Comparison of ENCODE assay signal across 1 cellular context in the genomic region with DNA sequence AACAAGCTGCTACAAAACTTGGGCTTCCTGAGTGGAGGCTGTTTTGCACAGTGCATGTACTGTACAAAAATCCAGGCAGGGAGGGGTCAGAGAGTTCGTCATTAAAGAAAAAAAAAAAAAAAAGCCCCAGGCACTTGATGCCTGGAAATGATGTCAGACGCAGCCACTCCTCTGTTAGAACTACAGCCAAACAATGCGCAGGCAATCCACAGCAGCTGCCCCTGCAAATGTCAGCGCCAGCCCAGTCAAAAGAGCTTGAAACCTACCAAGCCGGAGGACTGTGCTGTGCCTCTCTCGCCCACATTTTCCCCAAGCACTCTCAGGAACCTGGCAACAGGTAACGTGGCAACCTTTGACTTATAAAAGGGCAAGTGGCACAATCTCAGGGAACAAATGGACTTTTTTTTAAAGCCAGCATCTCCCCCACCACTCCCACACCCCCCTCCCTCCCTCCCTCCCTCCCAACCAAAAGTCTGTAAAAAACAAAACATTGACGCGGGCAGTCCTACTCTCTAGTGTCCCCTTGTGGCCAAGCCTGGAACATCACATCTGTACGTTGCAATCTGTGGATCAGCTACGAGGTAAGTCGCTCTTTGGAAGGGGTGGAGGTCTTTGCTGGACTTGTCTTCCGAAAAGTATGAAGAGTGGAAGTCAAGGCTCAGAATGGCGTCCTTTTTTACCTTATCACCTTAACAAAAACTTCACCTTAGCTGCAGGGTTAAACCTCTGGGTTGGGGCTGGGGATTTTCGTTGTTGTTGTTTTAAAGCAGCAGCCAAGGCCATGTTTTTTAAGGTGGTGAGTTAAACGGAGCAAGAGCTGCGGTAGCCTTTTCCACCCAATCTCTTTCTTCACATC.
TF ChIP-seq lines count a peak whose summit lies in the region.

No MANE protein-coding gene starts in this region.

TF ChIP-seq in HepG2, 621 proteins besides CTCF, POLR2A, EP300 and RAD21 (continued from another document and continues in another):
- TF ChIP-seq RXRB (CRISPR knock-in tag; IDR thresholded peaks at IDR 0.05; ENCODE audit: borderline replicate concordance) (peak; percentile 66; the same call in 1 of the 2 replicates), ZNF775 (CRISPR knock-in tag; IDR thresholded peaks at IDR 0.05; ENCODE audit: borderline replicate concordance) (no peak), ZNF225 (CRISPR knock-in tag; IDR thresholded peaks at IDR 0.05) (no peak), ZNF232 (CRISPR knock-in tag; IDR thresholded peaks at IDR 0.05; ENCODE audit: borderline replicate concordance) (no peak), HMGA1 (CRISPR knock-in tag; conservative IDR thresholded peaks at IDR 0.05) (no peak), ZNF441 (CRISPR knock-in tag; IDR thresholded peaks at IDR 0.05; ENCODE audit: borderline replicate concordance) (no peak), ZBTB20 (CRISPR knock-in tag; IDR thresholded peaks at IDR 0.05; ENCODE audit: borderline replicate concordance, low read depth) (peak; percentile 53; the same call in 1 of the 2 replicates), JUND (CRISPR knock-in tag; IDR thresholded peaks at IDR 0.05) (no peak), YEATS2 (CRISPR knock-in tag; IDR thresholded peaks at IDR 0.05; ENCODE audit: borderline replicate concordance) (0 out of 2 replicates have a peak, but pooled peaks have one; percentile 12), FOXJ3 (CRISPR knock-in tag; IDR thresholded peaks at IDR 0.05; ENCODE audit: borderline replicate concordance) (no peak), ZNF788 (CRISPR knock-in tag; IDR thresholded peaks at IDR 0.05; ENCODE audit: borderline replicate concordance) (peak; percentile 63; the same call in 1 of the 2 replicates), ZNF234 (CRISPR knock-in tag; conservative IDR thresholded peaks at IDR 0.05) (no peak), SMC3 (IDR thresholded peaks at IDR 0.05; ENCODE audit: low read length) (peak; percentile 78), GABPB1 (CRISPR knock-in tag; IDR thresholded peaks at IDR 0.05) (peak; percentile 45; the same call in 1 of the 2 replicates), ELF1 (CRISPR knock-in tag; IDR thresholded peaks at IDR 0.05) (no peak), MTA1 (CRISPR knock-in tag; IDR thresholded peaks at IDR 0.05; ENCODE audit: borderline replicate concordance) (no peak), RBM39 (IDR thresholded peaks at IDR 0.05; ENCODE audit: low read depth, low read length, poor library complexity, severe bottlenecking) (peak; percentile 54), NCOA2 (CRISPR knock-in tag; IDR thresholded peaks at IDR 0.05) (peak; percentile 57; the same call in 1 of the 2 replicates), FOXP1 (IDR thresholded peaks at IDR 0.05) (no peak), FOXP1 (CRISPR knock-in tag; IDR thresholded peaks at IDR 0.05) (peak; percentile 17; the same call in 1 of the 2 replicates), ZNF224 (CRISPR knock-in tag; IDR thresholded peaks at IDR 0.05) (no peak), RARA (CRISPR knock-in tag; IDR thresholded peaks at IDR 0.05) (peak; percentile 50), ETV5 (CRISPR knock-in tag; IDR thresholded peaks at IDR 0.05; ENCODE audit: borderline replicate concordance) (peak; percentile 22; the same call in 1 of the 2 replicates), KDM1A (CRISPR knock-in tag; IDR thresholded peaks at IDR 0.05) (no peak), NCOR1 (IDR thresholded peaks at IDR 0.05; ENCODE audit: borderline replicate concordance, low read length) (peak; percentile 71; the same call in 1 of the 2 replicates), ELF4 (CRISPR knock-in tag; IDR thresholded peaks at IDR 0.05; ENCODE audit: borderline replicate concordance) (0 out of 2 replicates have a peak, but pooled peaks have one; percentile 57), SRSF4 (IDR thresholded peaks at IDR 0.05; ENCODE audit: low read depth, low read length, poor library complexity, severe bottlenecking) (peak; percentile 30), ZNF205 (CRISPR knock-in tag; IDR thresholded peaks at IDR 0.05) (0 out of 2 replicates have a peak, but pooled peaks have one; percentile 27), ZNF558 (CRISPR knock-in tag; IDR thresholded peaks at IDR 0.05; ENCODE audit: borderline replicate concordance) (0 out of 2 replicates have a peak, but pooled peaks have one; percentile 62), SNAI1 (CRISPR knock-in tag; IDR thresholded peaks at IDR 0.05; ENCODE audit: borderline replicate concordance) (no peak), ASH2L (IDR thresholded peaks at IDR 0.05; ENCODE audit: insufficient read length, low read depth, low read length) (peak; percentile 42), ISL2 (CRISPR knock-in tag; IDR thresholded peaks at IDR 0.05) (peak; percentile 63), HOXA3 (CRISPR knock-in tag; IDR thresholded peaks at IDR 0.05) (peak; percentile 47), GATAD1 (CRISPR knock-in tag; IDR thresholded peaks at IDR 0.05) (no peak), TAF1 (CRISPR knock-in tag; IDR thresholded peaks at IDR 0.05) (peak; percentile 70), ARNT2 (CRISPR knock-in tag; IDR thresholded peaks at IDR 0.05; ENCODE audit: low read depth) (no peak; the same call in 1 of the 2 replicates), ZFP1 (CRISPR knock-in tag; IDR thresholded peaks at IDR 0.05) (peak; percentile 1; the same call in 1 of the 2 replicates), RORA (CRISPR knock-in tag; IDR thresholded peaks at IDR 0.05) (no peak), KDM4B (CRISPR knock-in tag; IDR thresholded peaks at IDR 0.05) (no peak; the same call in 1 of the 2 replicates), ZBTB21 (CRISPR knock-in tag; IDR thresholded peaks at IDR 0.05) (peak; percentile 68; the same call in 1 of the 2 replicates), ZC3H4 (CRISPR knock-in tag; IDR thresholded peaks at IDR 0.05; ENCODE audit: borderline replicate concordance) (peak; percentile 95), RFXAP (CRISPR knock-in tag; IDR thresholded peaks at IDR 0.05; ENCODE audit: borderline replicate concordance) (peak; percentile 74; the same call in 1 of the 2 replicates)
- TF ChIP-seq, protein P1, sequence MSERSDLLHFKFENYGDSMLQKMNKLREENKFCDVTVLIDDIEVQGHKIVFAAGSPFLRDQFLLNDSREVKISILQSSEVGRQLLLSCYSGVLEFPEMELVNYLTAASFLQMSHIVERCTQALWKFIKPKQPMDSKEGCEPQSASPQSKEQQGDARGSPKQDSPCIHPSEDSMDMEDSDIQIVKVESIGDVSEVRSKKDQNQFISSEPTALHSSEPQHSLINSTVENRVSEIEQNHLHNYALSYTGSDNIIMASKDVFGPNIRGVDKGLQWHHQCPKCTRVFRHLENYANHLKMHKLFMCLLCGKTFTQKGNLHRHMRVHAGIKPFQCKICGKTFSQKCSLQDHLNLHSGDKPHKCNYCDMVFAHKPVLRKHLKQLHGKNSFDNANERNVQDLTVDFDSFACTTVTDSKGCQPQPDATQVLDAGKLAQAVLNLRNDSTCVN (CRISPR knock-in tag; IDR thresholded peaks at IDR 0.05; ENCODE audit: borderline replicate concordance), result no peak
- TF ChIP-seq, protein P2, sequence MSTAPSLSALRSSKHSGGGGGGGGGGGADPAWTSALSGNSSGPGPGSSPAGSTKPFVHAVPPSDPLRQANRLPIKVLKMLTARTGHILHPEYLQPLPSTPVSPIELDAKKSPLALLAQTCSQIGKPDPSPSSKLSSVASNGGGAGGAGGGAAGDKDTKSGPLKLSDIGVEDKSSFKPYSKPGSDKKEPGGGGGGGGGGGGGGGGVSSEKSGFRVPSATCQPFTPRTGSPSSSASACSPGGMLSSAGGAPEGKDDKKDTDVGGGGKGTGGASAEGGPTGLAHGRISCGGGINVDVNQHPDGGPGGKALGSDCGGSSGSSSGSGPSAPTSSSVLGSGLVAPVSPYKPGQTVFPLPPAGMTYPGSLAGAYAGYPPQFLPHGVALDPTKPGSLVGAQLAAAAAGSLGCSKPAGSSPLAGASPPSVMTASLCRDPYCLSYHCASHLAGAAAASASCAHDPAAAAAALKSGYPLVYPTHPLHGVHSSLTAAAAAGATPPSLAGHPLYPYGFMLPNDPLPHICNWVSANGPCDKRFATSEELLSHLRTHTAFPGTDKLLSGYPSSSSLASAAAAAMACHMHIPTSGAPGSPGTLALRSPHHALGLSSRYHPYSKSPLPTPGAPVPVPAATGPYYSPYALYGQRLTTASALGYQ (CRISPR knock-in tag; IDR thresholded peaks at IDR 0.05), result peak; percentile 68; the same call in 1 of the 2 replicates
- TF ChIP-seq, protein P3, sequence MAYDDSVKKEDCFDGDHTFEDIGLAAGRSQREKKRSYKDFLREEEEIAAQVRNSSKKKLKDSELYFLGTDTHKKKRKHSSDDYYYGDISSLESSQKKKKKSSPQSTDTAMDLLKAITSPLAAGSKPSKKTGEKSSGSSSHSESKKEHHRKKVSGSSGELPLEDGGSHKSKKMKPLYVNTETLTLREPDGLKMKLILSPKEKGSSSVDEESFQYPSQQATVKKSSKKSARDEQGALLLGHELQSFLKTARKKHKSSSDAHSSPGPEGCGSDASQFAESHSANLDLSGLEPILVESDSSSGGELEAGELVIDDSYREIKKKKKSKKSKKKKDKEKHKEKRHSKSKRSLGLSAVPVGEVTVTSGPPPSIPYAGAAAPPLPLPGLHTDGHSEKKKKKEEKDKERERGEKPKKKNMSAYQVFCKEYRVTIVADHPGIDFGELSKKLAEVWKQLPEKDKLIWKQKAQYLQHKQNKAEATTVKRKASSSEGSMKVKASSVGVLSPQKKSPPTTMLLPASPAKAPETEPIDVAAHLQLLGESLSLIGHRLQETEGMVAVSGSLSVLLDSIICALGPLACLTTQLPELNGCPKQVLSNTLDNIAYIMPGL (CRISPR knock-in tag; IDR thresholded peaks at IDR 0.05; ENCODE audit: borderline replicate concordance in 1 of 2, low read depth in 1 of 2), result peak; percentile 54; a peak in 3 of 4 replicates
- TF ChIP-seq, protein P4, sequence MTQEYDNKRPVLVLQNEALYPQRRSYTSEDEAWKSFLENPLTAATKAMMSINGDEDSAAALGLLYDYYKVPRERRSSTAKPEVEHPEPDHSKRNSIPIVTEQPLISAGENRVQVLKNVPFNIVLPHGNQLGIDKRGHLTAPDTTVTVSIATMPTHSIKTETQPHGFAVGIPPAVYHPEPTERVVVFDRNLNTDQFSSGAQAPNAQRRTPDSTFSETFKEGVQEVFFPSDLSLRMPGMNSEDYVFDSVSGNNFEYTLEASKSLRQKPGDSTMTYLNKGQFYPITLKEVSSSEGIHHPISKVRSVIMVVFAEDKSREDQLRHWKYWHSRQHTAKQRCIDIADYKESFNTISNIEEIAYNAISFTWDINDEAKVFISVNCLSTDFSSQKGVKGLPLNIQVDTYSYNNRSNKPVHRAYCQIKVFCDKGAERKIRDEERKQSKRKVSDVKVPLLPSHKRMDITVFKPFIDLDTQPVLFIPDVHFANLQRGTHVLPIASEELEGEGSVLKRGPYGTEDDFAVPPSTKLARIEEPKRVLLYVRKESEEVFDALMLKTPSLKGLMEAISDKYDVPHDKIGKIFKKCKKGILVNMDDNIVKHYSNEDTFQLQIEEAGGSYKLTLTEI (CRISPR knock-in tag; conservative IDR thresholded peaks at IDR 0.05), result no peak
- TF ChIP-seq, protein P5, sequence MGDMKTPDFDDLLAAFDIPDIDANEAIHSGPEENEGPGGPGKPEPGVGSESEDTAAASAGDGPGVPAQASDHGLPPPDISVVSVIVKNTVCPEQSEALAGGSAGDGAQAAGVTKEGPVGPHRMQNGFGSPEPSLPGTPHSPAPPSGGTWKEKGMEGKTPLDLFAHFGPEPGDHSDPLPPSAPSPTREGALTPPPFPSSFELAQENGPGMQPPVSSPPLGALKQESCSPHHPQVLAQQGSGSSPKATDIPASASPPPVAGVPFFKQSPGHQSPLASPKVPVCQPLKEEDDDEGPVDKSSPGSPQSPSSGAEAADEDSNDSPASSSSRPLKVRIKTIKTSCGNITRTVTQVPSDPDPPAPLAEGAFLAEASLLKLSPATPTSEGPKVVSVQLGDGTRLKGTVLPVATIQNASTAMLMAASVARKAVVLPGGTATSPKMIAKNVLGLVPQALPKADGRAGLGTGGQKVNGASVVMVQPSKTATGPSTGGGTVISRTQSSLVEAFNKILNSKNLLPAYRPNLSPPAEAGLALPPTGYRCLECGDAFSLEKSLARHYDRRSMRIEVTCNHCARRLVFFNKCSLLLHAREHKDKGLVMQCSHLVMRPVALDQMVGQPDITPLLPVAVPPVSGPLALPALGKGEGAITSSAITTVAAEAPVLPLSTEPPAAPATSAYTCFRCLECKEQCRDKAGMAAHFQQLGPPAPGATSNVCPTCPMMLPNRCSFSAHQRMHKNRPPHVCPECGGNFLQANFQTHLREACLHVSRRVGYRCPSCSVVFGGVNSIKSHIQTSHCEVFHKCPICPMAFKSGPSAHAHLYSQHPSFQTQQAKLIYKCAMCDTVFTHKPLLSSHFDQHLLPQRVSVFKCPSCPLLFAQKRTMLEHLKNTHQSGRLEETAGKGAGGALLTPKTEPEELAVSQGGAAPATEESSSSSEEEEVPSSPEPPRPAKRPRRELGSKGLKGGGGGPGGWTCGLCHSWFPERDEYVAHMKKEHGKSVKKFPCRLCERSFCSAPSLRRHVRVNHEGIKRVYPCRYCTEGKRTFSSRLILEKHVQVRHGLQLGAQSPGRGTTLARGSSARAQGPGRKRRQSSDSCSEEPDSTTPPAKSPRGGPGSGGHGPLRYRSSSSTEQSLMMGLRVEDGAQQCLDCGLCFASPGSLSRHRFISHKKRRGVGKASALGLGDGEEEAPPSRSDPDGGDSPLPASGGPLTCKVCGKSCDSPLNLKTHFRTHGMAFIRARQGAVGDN (CRISPR knock-in tag; IDR thresholded peaks at IDR 0.05), result peak; percentile 48
- TF ChIP-seq, protein P6, sequence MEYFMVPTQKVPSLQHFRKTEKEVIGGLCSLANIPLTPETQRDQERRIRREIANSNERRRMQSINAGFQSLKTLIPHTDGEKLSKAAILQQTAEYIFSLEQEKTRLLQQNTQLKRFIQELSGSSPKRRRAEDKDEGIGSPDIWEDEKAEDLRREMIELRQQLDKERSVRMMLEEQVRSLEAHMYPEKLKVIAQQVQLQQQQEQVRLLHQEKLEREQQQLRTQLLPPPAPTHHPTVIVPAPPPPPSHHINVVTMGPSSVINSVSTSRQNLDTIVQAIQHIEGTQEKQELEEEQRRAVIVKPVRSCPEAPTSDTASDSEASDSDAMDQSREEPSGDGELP (IDR thresholded peaks at IDR 0.05; ENCODE audit: borderline replicate concordance, low read depth), result 0 out of 2 replicates have a peak, but pooled peaks have one; percentile 30
- TF ChIP-seq, protein P7, sequence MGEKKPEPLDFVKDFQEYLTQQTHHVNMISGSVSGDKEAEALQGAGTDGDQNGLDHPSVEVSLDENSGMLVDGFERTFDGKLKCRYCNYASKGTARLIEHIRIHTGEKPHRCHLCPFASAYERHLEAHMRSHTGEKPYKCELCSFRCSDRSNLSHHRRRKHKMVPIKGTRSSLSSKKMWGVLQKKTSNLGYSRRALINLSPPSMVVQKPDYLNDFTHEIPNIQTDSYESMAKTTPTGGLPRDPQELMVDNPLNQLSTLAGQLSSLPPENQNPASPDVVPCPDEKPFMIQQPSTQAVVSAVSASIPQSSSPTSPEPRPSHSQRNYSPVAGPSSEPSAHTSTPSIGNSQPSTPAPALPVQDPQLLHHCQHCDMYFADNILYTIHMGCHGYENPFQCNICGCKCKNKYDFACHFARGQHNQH (CRISPR knock-in tag; IDR thresholded peaks at IDR 0.05), result peak; percentile 77
- TF ChIP-seq, protein P8, sequence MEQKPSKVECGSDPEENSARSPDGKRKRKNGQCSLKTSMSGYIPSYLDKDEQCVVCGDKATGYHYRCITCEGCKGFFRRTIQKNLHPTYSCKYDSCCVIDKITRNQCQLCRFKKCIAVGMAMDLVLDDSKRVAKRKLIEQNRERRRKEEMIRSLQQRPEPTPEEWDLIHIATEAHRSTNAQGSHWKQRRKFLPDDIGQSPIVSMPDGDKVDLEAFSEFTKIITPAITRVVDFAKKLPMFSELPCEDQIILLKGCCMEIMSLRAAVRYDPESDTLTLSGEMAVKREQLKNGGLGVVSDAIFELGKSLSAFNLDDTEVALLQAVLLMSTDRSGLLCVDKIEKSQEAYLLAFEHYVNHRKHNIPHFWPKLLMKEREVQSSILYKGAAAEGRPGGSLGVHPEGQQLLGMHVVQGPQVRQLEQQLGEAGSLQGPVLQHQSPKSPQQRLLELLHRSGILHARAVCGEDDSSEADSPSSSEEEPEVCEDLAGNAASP (CRISPR knock-in tag; IDR thresholded peaks at IDR 0.05; ENCODE audit: borderline replicate concordance), result 0 out of 2 replicates have a peak, but pooled peaks have one; percentile 35
